In genomic region chr13:87684850-87685735, GRCh38 we compare ENCODE assay signal across 27 cellular contexts. TPM values are rescaled to one million over a fixed set of nuclear protein-coding genes. Genes with fewer than 3 reads are reported as not detected.
DNase-seq lines count a peak whose midpoint lies in the region; ATAC-seq, FAIRE-seq and TF ChIP-seq lines count a peak whose summit lies in the region.
"Had no signal": no experiment of that assay in that cellular context is flagged by ENCODE, and none has a peak within 500 bp of the region (broad histone marks: within the 10 kb centered on the region; RNA-seq: fewer than 3 reads in every experiment).

No MANE protein-coding gene starts in this region.

- no peak overlapping the region for H3K4me3 Mint-ChIP-seq in MCF 10A (ENCODE audit: unreplicated experiment)
- H3K4me3 Mint-ChIP-seq: activated T-cell treated with anti-CD3 and anti-CD28 coated beads, Interleukin-2, amount 50 U/mL, for 4 hours; naive B cell; stimulated activated naive B cell treated with anti-CD40 and anti-IgM and Interleukin-4, amounts not matched to agents 10 μg/mL and 1 μg/mL and 100 μg/mL, for 72 hours; T-helper 1 cell treated with Interleukin-12 subunit alpha and Interleukin-12 subunit beta and Interleukin-4 antibody, amounts not matched to agents 30 μg/mL and 1 μg/mL, for 36 hours had no signal

- peak overlapping the region; percentile 82 for H3K27ac Mint-ChIP-seq in MCF 10A (ENCODE audit: low read depth, unreplicated experiment)
- H3K27ac Mint-ChIP-seq: naive B cell; stimulated activated naive B cell treated with anti-CD40 and anti-IgM and Interleukin-4, amounts not matched to agents 10 μg/mL and 1 μg/mL and 100 μg/mL, for 72 hours; T-helper 1 cell treated with Interleukin-12 subunit alpha and Interleukin-12 subunit beta and Interleukin-4 antibody, amounts not matched to agents 30 μg/mL and 1 μg/mL, for 36 hours had no signal

- H3K4me2 ChIP-seq in skeletal muscle satellite cell (ENCODE audit: low read length): peak overlapping the region; percentile 44
- H3K4me2 ChIP-seq: BLaER1 treated with 17β-estradiol and CSF1 and Interleukin-3, amounts not matched to agents 10 nM and 100 nM had no signal

- FAIRE-seq in colon (lab: Jason Lieb, UNC): peak; percentile 14

- ATAC-seq in Panc1 (peak; percentile 95), GM18909 (IDR thresholded peaks at IDR 0.05; ENCODE audit: poor library complexity, unreplicated experiment) (no peak)
- no peak for ATAC-seq in activated CD4-positive, CD25-positive, alpha-beta regulatory T cell treated with anti-CD3 and anti-CD28 coated beads, Interleukin-2, amount 50 U/mL, for 24 hours
- ATAC-seq: activated T-cell treated with anti-CD3 and anti-CD28 coated beads, Interleukin-2, amount 50 U/mL, for 4 hours; stimulated activated naive B cell treated with anti-CD40 and anti-IgM and Interleukin-4, amounts not matched to agents 10 μg/mL and 1 μg/mL and 100 μg/mL, for 72 hours had no signal

- H3K9me3 ChIP-seq in breast epithelium: no peaks in the 10 kb centered on the region
- no peaks in the 10 kb centered on the region for H3K9me3 ChIP-seq in Panc1 (ENCODE audit: control insufficient read depth, insufficient read depth, low read depth, low read length)
- H3K9me3 ChIP-seq in skeletal muscle satellite cell (replicated peaks; ENCODE audit: low read length): no peaks in the 10 kb centered on the region
- H3K9me3 ChIP-seq: BLaER1 treated with 17β-estradiol and CSF1 and Interleukin-3, amounts not matched to agents 10 nM and 100 nM; HAP-1; Peyer's patch had no signal

- POLR2A ChIA-PET in MCF 10A (lab: Yijun Ruan, JAX) (interaction anchor here (0.6 to 1.3 kb wide), 3 partner anchors 14 to 290 kb away, joined by 3 to 4 read pairs (median 3); partner anchors contain the start of gene SLITRK5), Panc1 (lab: Charles Lee) (no interaction called here)

- intact Hi-C loops in MCF 10A (cut with micrococcal nuclease): loop anchor here (10.0 kb wide), 1 partner anchor 310 kb away; no protein-coding TSS in a partner anchor
- intact Hi-C loops in breast epithelium (cut with DNase I; ENCODE audit: low total_unique reads): no loop called here
- intact Hi-C loops in Panc1 (cut with micrococcal nuclease; ENCODE audit: unreplicated experiment): loop anchor here (10.0 kb wide), 1 partner anchor 70 kb away; no protein-coding TSS in a partner anchor

- no peak for TF ChIP-seq POLR2A in breast epithelium (IDR thresholded peaks at IDR 0.05)

- H3K27me3 ChIP-seq in breast epithelium (no peaks in the 10 kb centered on the region), Panc1 (ENCODE audit: control insufficient read depth, insufficient read depth, low read length) (no peaks in the 10 kb centered on the region), skeletal muscle satellite cell (ENCODE audit: control insufficient read depth, insufficient read depth, low read length) (no peaks in the 10 kb centered on the region)
- H3K27me3 ChIP-seq: BLaER1 treated with 17β-estradiol and CSF1 and Interleukin-3, amounts not matched to agents 10 nM and 100 nM; Peyer's patch had no signal

- H3K9ac ChIP-seq in skeletal muscle satellite cell (ENCODE audit: low read depth, low read length): no peak overlapping the region
- H3K9ac ChIP-seq: BLaER1 treated with 17β-estradiol and CSF1 and Interleukin-3, amounts not matched to agents 10 nM and 100 nM had no signal

- no peaks in the 10 kb centered on the region for H3K27me3 Mint-ChIP-seq in MCF 10A (ENCODE audit: insufficient read depth, unreplicated experiment)
- H3K27me3 Mint-ChIP-seq: naive B cell; stimulated activated naive B cell treated with anti-CD40 and anti-IgM and Interleukin-4, amounts not matched to agents 10 μg/mL and 1 μg/mL and 100 μg/mL, for 72 hours had no signal

- H3K27ac ChIP-seq in breast epithelium (no peak overlapping the region), Panc1 (ENCODE audit: low read length) (peak overlapping the region; percentile 63; the same call in 1 of the 2 replicates)
- H3K27ac ChIP-seq: BLaER1 treated with 17β-estradiol and CSF1 and Interleukin-3, amounts not matched to agents 10 nM and 100 nM; HL-60; Peyer's patch had no signal

- H3K36me3 ChIP-seq in breast epithelium: no peaks in the 10 kb centered on the region
- H3K36me3 ChIP-seq in Panc1 (ENCODE audit: control insufficient read depth, insufficient read depth, low read length): no peaks in the 10 kb centered on the region
- H3K36me3 ChIP-seq in skeletal muscle satellite cell (ENCODE audit: insufficient read depth, low read length): no peaks in the 10 kb centered on the region
- H3K36me3 ChIP-seq: BLaER1 treated with 17β-estradiol and CSF1 and Interleukin-3, amounts not matched to agents 10 nM and 100 nM; HAP-1; Peyer's patch had no signal

- CTCF ChIA-PET in MCF 10A (lab: Yijun Ruan, JAX): interaction anchor here (0.6 to 1.2 kb wide), 2 partner anchors 320 to 744 kb away, joined by 3 to 4 read pairs; no protein-coding TSS in a partner anchor
- CTCF ChIA-PET in Panc1 (lab: Charles Lee): no interaction called here

- H3K4me1 Mint-ChIP-seq in MCF 10A (ENCODE audit: insufficient read depth, unreplicated experiment): peaks cover 10% of the 10 kb centered on the region

- H3K4me3 ChIP-seq in breast epithelium: no peak overlapping the region
- no peak overlapping the region for H3K4me3 ChIP-seq in Panc1 (ENCODE audit: low read depth in 2 of 2, low read length in 2 of 2)
- H3K4me3 ChIP-seq in skeletal muscle satellite cell (ENCODE audit: low read length): no peak overlapping the region
- H3K4me3 ChIP-seq: BLaER1 treated with 17β-estradiol and CSF1 and Interleukin-3, amounts not matched to agents 10 nM and 100 nM; HAP-1; Peyer's patch had no signal

- TF ChIP-seq CTCF in MCF 10A (IDR thresholded peaks at IDR 0.05; ENCODE audit: unreplicated experiment) (no peak), breast epithelium (IDR thresholded peaks at IDR 0.05) (no peak), Panc1 (IDR thresholded peaks at IDR 0.05) (no peak)

- DNase-seq in MCF 10A (ENCODE audit: unreplicated experiment) (peak; percentile 57), breast epithelium (ENCODE audit: low spot score in 2 of 2) (no peak), Panc1 (ENCODE audit: low read depth, low spot score) (no peak), superior temporal gyrus (ENCODE audit: extremely low spot score) (no peak)
- DNase-seq: activated CD4-positive, alpha-beta T cell treated with anti-CD3 and anti-CD28 coated beads for 4 hours; activated naive CD4-positive, alpha-beta T cell; activated T-cell treated with anti-CD3 and anti-CD28 coated beads, Interleukin-2, amount 50 U/mL, for 4 hours; amniotic stem cell; caudate nucleus; dermis blood vessel endothelial cell; EL; glutamatergic neuron; naive B cell; NCI-H2081; occipital lobe; Peyer's patch; stimulated activated CD4-positive, alpha-beta T cell treated with anti-CD3 and anti-CD28 coated beads, Interleukin-4, amount 100 ng/mL, for 24 hours; stimulated activated naive B cell treated with anti-CD40 and anti-IgM and Interleukin-4, amounts not matched to agents 10 μg/mL and 1 μg/mL and 100 μg/mL, for 72 hours had no signal

- no peaks in the 10 kb centered on the region for H3K9me3 Mint-ChIP-seq in MCF 10A (ENCODE audit: unreplicated experiment)
- H3K9me3 Mint-ChIP-seq: naive B cell; stimulated activated naive B cell treated with anti-CD40 and anti-IgM and Interleukin-4, amounts not matched to agents 10 μg/mL and 1 μg/mL and 100 μg/mL, for 72 hours; T-helper 1 cell treated with Interleukin-12 subunit alpha and Interleukin-12 subunit beta and Interleukin-4 antibody, amounts not matched to agents 30 μg/mL and 1 μg/mL, for 36 hours had no signal

- BruUV-seq in MCF 10A (replicated peaks; lab: Mats Ljungman, UMichigan) (no TSS peak), Panc1 (replicated peaks; lab: Mats Ljungman, UMichigan) (no TSS peak)

- in situ Hi-C loops in Panc1 (cut with HindIII; ENCODE audit: low pct_unique_long_range_greater_than_20kb, low sequenced_read_pairs): no loop called here

- no peaks in the 10 kb centered on the region for H3K4me1 ChIP-seq in breast epithelium
- peaks cover 7% of the 10 kb centered on the region; the same call in 1 of the 2 replicates for H3K4me1 ChIP-seq in Panc1 (ENCODE audit: control insufficient read depth, insufficient read depth, low read length)
- H3K4me1 ChIP-seq in skeletal muscle satellite cell (ENCODE audit: control insufficient read depth, insufficient read depth, low read length): peaks cover 16% of the 10 kb centered on the region
- H3K4me1 ChIP-seq: BLaER1 treated with 17β-estradiol and CSF1 and Interleukin-3, amounts not matched to agents 10 nM and 100 nM; HAP-1; Peyer's patch had no signal

- H3K36me3 Mint-ChIP-seq in MCF 10A (ENCODE audit: insufficient read depth, unreplicated experiment): no peaks in the 10 kb centered on the region
- H3K36me3 Mint-ChIP-seq: naive B cell; stimulated activated naive B cell treated with anti-CD40 and anti-IgM and Interleukin-4, amounts not matched to agents 10 μg/mL and 1 μg/mL and 100 μg/mL, for 72 hours had no signal

RNA-seq across cellular contexts. Expression of gene SLITRK5, which starts 13.9 kb away (rescaled TPM):
- total RNA-seq in MCF 10A (2022): 0.16 and 0.25 TPM in 2 replicates
- total RNA-seq in breast epithelium: under 1 TPM; under 0.01 to 0.73 (median 0.66) TPM
- total RNA-seq in Panc1 (2021; ENCODE audit: unreplicated experiment): 0.08 TPM
- 0.11 TPM for polyA plus RNA-seq in Panc1 (2012; ENCODE audit: insufficient read length)
- under 0.01 TPM in 1 of 2 replicates, not detected in the other for total RNA-seq in skeletal muscle satellite cell (2012; rRNA removed)
- total RNA-seq: activated CD8-positive, alpha-beta memory T cell treated with anti-CD3 and anti-CD28 coated beads for 36 hours; dermis blood vessel endothelial cell had no signal
